ENCODE assay signal across 17 cellular contexts in the genomic region with DNA sequence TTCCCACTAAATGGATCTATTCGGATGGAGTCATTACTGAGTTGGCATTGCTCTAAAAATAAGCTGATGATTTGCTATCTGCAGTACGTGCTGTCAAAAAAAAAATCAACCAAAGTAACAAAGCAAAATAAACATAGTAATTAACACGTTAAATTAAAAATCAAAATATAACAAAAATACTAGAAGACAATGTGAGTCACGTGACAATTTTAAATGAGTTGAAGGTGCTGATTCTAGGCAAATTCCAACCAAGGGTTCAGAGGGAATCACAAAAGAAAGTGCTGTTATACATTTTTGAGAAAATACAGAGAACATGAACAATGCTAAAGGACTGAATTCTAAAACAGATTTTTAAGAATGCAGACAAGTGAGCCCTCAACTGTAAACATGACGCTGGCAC. TPM values are rescaled to one million over a fixed set of nuclear protein-coding genes. Genes with fewer than 3 reads are reported as not detected.
"Had no signal": no experiment of that assay in that cellular context is flagged by ENCODE, and none has a peak within 500 bp of the region (broad histone marks: within the 10 kb centered on the region; RNA-seq: fewer than 3 reads in every experiment).

No MANE protein-coding gene starts in this region.

- H3K9me3 ChIP-seq: ascending aorta had no signal

- H3K4me3 ChIP-seq: ascending aorta, cardiac muscle cell had no signal

- FAIRE-seq: TTC549 had no signal

- H3K36me3 ChIP-seq: ascending aorta, cardiac muscle cell had no signal

- DNase-seq: activated gamma-delta T cell; activated naive CD8-positive, alpha-beta T cell treated with anti-CD3 and anti-CD28 coated beads, Interleukin-2, amount 10 ng/mL, durations not matched to agents 7 days and 5 days; activated T-cell treated with anti-CD3 and anti-CD28 coated beads, Interleukin-2, amount 50 U/mL, for 1 hour; MM.1S; NCI-H1436 treated with DMSO at 0.1 percent for 48 hours; NCI-H1694 treated with DMSO at 0.1 percent for 48 hours; NCI-H2029; NCI-H2171; Right ventricle myocardium superior had no signal

- H3K27ac ChIP-seq: ascending aorta, cardiac muscle cell had no signal

- H3K27me3 ChIP-seq: ascending aorta, cardiac muscle cell had no signal

- H3K4me1 ChIP-seq: ascending aorta had no signal

RNA-seq across cellular contexts. Expression of gene IFNG-AS1, which starts 45.2 kb away (rescaled TPM):
- total RNA-seq: activated CD4-positive, alpha-beta T cell treated with anti-CD3 and anti-CD28 coated beads, Interleukin-2, amount 10 ng/mL, durations not matched to agents 24 days and 14 days; activated T-cell treated with anti-CD3 and anti-CD28 coated beads, Interleukin-2, amount 50 U/mL, for 72 hours; activated T-helper 2 cell treated with anti-CD3 and anti-CD28 coated beads, Interferon-gamma antibody, Interleukin-2, Interleukin-4, amounts not matched to agents 10 μg/mL and 5 μg/mL and 100 μg/mL, durations not matched to agents 14 hours and 24 hours and 36 hours; ascending aorta; cardiac muscle cell; LHCN-M2; Right ventricle myocardium superior had no signal
- polyA plus RNA-seq: adipose tissue had no signal
